ENCODE assay signal across 14 cellular contexts in genomic region chrX:132568291-132568690, GRCh38.
DNase-seq lines count a peak whose midpoint lies in the region; ATAC-seq lines count a peak whose summit lies in the region.
"Had no signal": no experiment of that assay in that cellular context is flagged by ENCODE, and none has a peak within 500 bp of the region (broad histone marks: within the 10 kb centered on the region; RNA-seq: fewer than 3 reads in every experiment).

No MANE protein-coding gene starts in this region.

- no peak for ATAC-seq in HG03342 (IDR thresholded peaks at IDR 0.05; ENCODE audit: unreplicated experiment)
- ATAC-seq: CD8-positive, alpha-beta T cell had no signal

- DNase-seq in DMS 273 (lab: John Stamatoyannopoulos, UW; ENCODE audit: unreplicated experiment) (peak; percentile 25), DMS 273 treated with DMSO at 0.1 percent for 48 hours (lab: John Stamatoyannopoulos, UW) (no peak), NCI-H82 (lab: John Stamatoyannopoulos, UW) (peak; percentile 51), NCI-H82 treated with DMSO at 0.1 percent for 48 hours (lab: John Stamatoyannopoulos, UW; ENCODE audit: unreplicated experiment) (no peak), NCI-H524 (lab: John Stamatoyannopoulos, UW) (peak; percentile 6 to 51), myocyte (ENCODE audit: low read depth) (peak; percentile 2)
- DNase-seq in stimulated activated CD4-positive, alpha-beta T cell treated with anti-CD3 and anti-CD28 coated beads, Interleukin-4, amount 100 ng/mL, for 4 hours: no peak
- DNase-seq: Caco-2; CD8-positive, alpha-beta T cell; DND-41; GF-D8; HCEC 1CT; HFFc6 had no signal

Comparison
In these comparisons a context has a peak if more than half of its experiments do, and no peak if none do; other contexts are left out.
1. DNase-seq: peak in DMS 273 (single experiment), NCI-H82 (single experiment), NCI-H524 (2 of 2) and myocyte (single experiment); none in DMS 273 treated with DMSO at 0.1 percent for 48 hours (single experiment), NCI-H82 treated with DMSO at 0.1 percent for 48 hours (single experiment) and stimulated activated CD4-positive, alpha-beta T cell treated with anti-CD3 and anti-CD28 coated beads, Interleukin-4, amount 100 ng/mL, for 4 hours (0 of 2).